ENCODE assay signal across 2 cellular contexts in genomic region chr3:101850327-101851048, GRCh38.
TF ChIP-seq lines count a peak whose summit lies in the region.

No MANE protein-coding gene starts in this region.

TF ChIP-seq in GM12878, 131 proteins besides CTCF, POLR2A, EP300 and RAD21 (continued from another document and continues in another):
- peak; percentile 84 for TF ChIP-seq NFIC (IDR thresholded peaks at IDR 0.05; ENCODE audit: low read depth, low read length)
- no peak for TF ChIP-seq HSF1 (IDR thresholded peaks at IDR 0.05; ENCODE audit: low read depth, low read length)
- 0 out of 2 replicates have a peak, but pooled peaks have one; percentile 25 for TF ChIP-seq NKRF (conservative IDR thresholded peaks at IDR 0.05)
- TF ChIP-seq MYB (IDR thresholded peaks at IDR 0.05; ENCODE audit: borderline replicate concordance, low read depth, low read length), result no peak
- peak; percentile 83 for TF ChIP-seq PAX5 (IDR thresholded peaks at IDR 0.05; ENCODE audit: borderline replicate concordance, low read depth, low read length)
- TF ChIP-seq ZBED1 (IDR thresholded peaks at IDR 0.05; ENCODE audit: borderline replicate concordance), result peak; percentile 71
- peak; percentile 91 for TF ChIP-seq CREM (IDR thresholded peaks at IDR 0.05; ENCODE audit: low read depth)
- TF ChIP-seq BCLAF1 (IDR thresholded peaks at IDR 0.05), result no peak
- peak; percentile 68 for TF ChIP-seq CUX1 (IDR thresholded peaks at IDR 0.05; ENCODE audit: insufficient replicate concordance, low read depth, low read length)
- TF ChIP-seq CBFB (IDR thresholded peaks at IDR 0.05; ENCODE audit: low read depth), result peak; percentile 92
- TF ChIP-seq ASH2L (IDR thresholded peaks at IDR 0.05; ENCODE audit: borderline replicate concordance, low read depth), result no peak
- no peak for TF ChIP-seq KDM1A (IDR thresholded peaks at IDR 0.05; ENCODE audit: borderline replicate concordance)
- TF ChIP-seq FOXK2 (IDR thresholded peaks at IDR 0.05), result no peak
- 0 out of 4 replicates have a peak, but pooled peaks have one; percentile 30 to 56 for TF ChIP-seq CEBPB (IDR thresholded peaks at IDR 0.05; ENCODE audit: borderline replicate concordance in 1 of 2, low read depth in 2 of 2, low read length in 2 of 2)
- no peak for TF ChIP-seq CBX3 (IDR thresholded peaks at IDR 0.05; ENCODE audit: borderline replicate concordance, low read depth)
- TF ChIP-seq RCOR1 (conservative IDR thresholded peaks at IDR 0.05; ENCODE audit: low read depth, low read length), result no peak

TF ChIP-seq in liver, 16 proteins besides CTCF, POLR2A, EP300 and RAD21 (continued from another document):
- TF ChIP-seq REST (IDR thresholded peaks at IDR 0.05) (peak; percentile 14), EGR1 (IDR thresholded peaks at IDR 0.05; ENCODE audit: low read depth in 2 of 2) (no peak), JUND (IDR thresholded peaks at IDR 0.05) (peak in 1 of 2 donors; percentile 54)
